8 cellular contexts compared by ENCODE assay signal in genomic region chr22:49724893-49725489, GRCh38.
A peak's percentile ranks its signal among the peaks of the same experiment; 100 is the strongest.
DNase-seq lines count a peak whose midpoint lies in the region; ATAC-seq and TF ChIP-seq lines count a peak whose summit lies in the region.

No MANE protein-coding gene starts in this region.

- CTCF ChIA-PET in activated CD8-positive, alpha-beta T cell treated with anti-CD3 and anti-CD28 coated beads for 36 hours (lab: Charles Lee) = interaction anchor here (1.0 to 2.1 kb wide), 5 partner anchors 17 to 679 kb away, joined by 3 to 5 read pairs (median 4); no protein-coding TSS in a partner anchor

- peak; percentile 94 for TF ChIP-seq CTCF in activated CD8-positive, alpha-beta T cell treated with anti-CD3 and anti-CD28 coated beads for 36 hours (IDR thresholded peaks at IDR 0.05)

- DNase-seq in AG20443 (ENCODE audit: low spot score) (peak; percentile 91), NCI-H345 (lab: John Stamatoyannopoulos, UW) (peak; percentile 70), mucosa of gallbladder (ENCODE audit: low spot score) (peak; percentile 41)
- peak; percentile 81 for DNase-seq in activated CD8-positive, alpha-beta T cell treated with anti-CD3 and anti-CD28 coated beads for 36 hours
- DNase-seq in effector memory CD4-positive, alpha-beta T cell = peak; percentile 20 to 49 (median 25)
- DNase-seq in stimulated activated CD8-positive, alpha-beta memory T cell treated with anti-CD3 and anti-CD28 coated beads, Interleukin-4, amount 100 ng/mL, for 48 hours = peak; percentile 86

- H3K27ac Mint-ChIP-seq in activated CD8-positive, alpha-beta T cell treated with anti-CD3 and anti-CD28 coated beads for 36 hours = no peak overlapping the region

- H3K9me3 ChIP-seq in effector memory CD4-positive, alpha-beta T cell (ENCODE audit: control insufficient read depth, low read length) = no peaks in the 10 kb centered on the region

- peak overlapping the region; percentile 56 for H3K4me3 Mint-ChIP-seq in activated CD8-positive, alpha-beta T cell treated with anti-CD3 and anti-CD28 coated beads for 36 hours

- peak overlapping the region; percentile 66 for H3K4me3 ChIP-seq in effector memory CD4-positive, alpha-beta T cell (ENCODE audit: insufficient read depth, low read depth, low read length, poor library complexity, severe bottlenecking)

- H3K4me1 ChIP-seq in effector memory CD4-positive, alpha-beta T cell (ENCODE audit: control insufficient read depth, insufficient read depth, low read length, poor library complexity, severe bottlenecking) = no peaks in the 10 kb centered on the region

- H3K36me3 ChIP-seq in effector memory CD4-positive, alpha-beta T cell (ENCODE audit: control insufficient read depth, insufficient read depth, low read length) = no peaks in the 10 kb centered on the region

- H3K27ac ChIP-seq in effector memory CD4-positive, alpha-beta T cell (ENCODE audit: insufficient read depth, low read length, poor library complexity, severe bottlenecking) = no peak overlapping the region

- intact Hi-C loops in activated CD8-positive, alpha-beta T cell treated with anti-CD3 and anti-CD28 coated beads for 36 hours (cut with micrococcal nuclease) = no loop called here

- no peaks in the 10 kb centered on the region for H3K9me3 Mint-ChIP-seq in activated CD8-positive, alpha-beta T cell treated with anti-CD3 and anti-CD28 coated beads for 36 hours

- POLR2A ChIA-PET in activated CD8-positive, alpha-beta T cell treated with anti-CD3 and anti-CD28 coated beads for 36 hours (lab: Charles Lee) = no interaction called here

- ATAC-seq in GM19351 (IDR thresholded peaks at IDR 0.05; ENCODE audit: unreplicated experiment) = peak; percentile 60
- peak; percentile 97 for ATAC-seq in activated CD8-positive, alpha-beta T cell treated with anti-CD3 and anti-CD28 coated beads for 36 hours
- ATAC-seq in GM21447 (IDR thresholded peaks at IDR 0.05; ENCODE audit: unreplicated experiment) = no peak

- peaks cover 5% of the 10 kb centered on the region for H3K27me3 ChIP-seq in effector memory CD4-positive, alpha-beta T cell (replicated peaks; ENCODE audit: control insufficient read depth, insufficient read depth, low read length, poor library complexity, severe bottlenecking)

- H3K4me1 Mint-ChIP-seq in activated CD8-positive, alpha-beta T cell treated with anti-CD3 and anti-CD28 coated beads for 36 hours (ENCODE audit: low read depth) = peaks cover 13% of the 10 kb centered on the region

- no peaks in the 10 kb centered on the region for H3K36me3 Mint-ChIP-seq in activated CD8-positive, alpha-beta T cell treated with anti-CD3 and anti-CD28 coated beads for 36 hours (ENCODE audit: low read depth)

- H3K27me3 Mint-ChIP-seq in activated CD8-positive, alpha-beta T cell treated with anti-CD3 and anti-CD28 coated beads for 36 hours = peaks cover 21% of the 10 kb centered on the region

Comparison
In these comparisons a context has a peak if more than half of its experiments do, and no peak if none do; other contexts are left out.
1. DNase-seq: peak in every context shown above with its lines; median percentile 91 in AG20443; 86 in stimulated activated CD8-positive, alpha-beta memory T cell treated with anti-CD3 and anti-CD28 coated beads, Interleukin-4, amount 100 ng/mL, for 48 hours; 81 in activated CD8-positive, alpha-beta T cell treated with anti-CD3 and anti-CD28 coated beads for 36 hours; 70 in NCI-H345; 41 in mucosa of gallbladder; 25 in effector memory CD4-positive, alpha-beta T cell.